In the genomic region with DNA sequence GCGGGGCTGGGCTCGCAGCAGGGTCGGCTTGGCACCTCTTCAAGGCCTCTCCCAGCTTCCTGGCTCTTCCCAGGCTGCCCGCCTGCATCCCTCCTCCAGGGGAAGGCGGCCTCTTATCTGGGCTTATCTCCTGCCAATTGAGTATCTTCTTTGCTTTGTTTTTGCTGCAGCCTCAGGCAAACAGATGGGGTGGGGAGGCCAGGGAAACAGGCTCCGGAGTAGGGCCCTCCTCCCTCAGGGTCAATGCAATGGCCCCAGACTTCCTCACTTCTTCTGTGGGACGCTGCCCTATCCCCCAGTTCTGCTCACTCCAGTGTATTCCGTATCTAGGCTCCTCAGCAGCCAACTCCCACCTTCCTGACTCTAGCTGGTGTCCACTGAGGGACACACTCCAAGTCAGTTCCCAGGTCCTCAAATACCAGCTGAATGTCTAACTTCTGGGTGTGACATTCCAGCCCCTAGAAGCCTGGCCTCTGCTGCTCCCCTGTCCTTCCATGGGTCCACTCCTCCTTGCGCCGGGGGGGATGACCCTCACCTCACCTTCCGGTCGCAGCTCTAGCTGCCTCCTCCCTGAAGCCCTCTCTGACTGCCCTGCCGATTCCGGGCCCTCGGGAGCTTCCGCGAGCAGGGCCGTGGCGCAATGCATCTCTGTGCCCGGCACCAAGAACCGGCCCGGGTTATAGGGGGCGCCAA, we compare ENCODE assay signal across 8 cellular contexts. TPM values are rescaled to one million over a fixed set of nuclear protein-coding genes. Genes with fewer than 3 reads are reported as not detected.
A peak's percentile ranks its signal among the peaks of the same experiment; 100 is the strongest.
DNase-seq lines count a peak whose midpoint lies in the region; TF ChIP-seq lines count a peak whose summit lies in the region.

No MANE protein-coding gene starts in this region.

- H3K36me3 ChIP-seq in GM06990 (ENCODE audit: control insufficient read depth, insufficient read depth, low read length) (peaks cover 2% of the 10 kb centered on the region), neuron (ENCODE audit: insufficient read depth, low read length) (peaks cover 7% of the 10 kb centered on the region)

- H2AFZ ChIP-seq in neuron (ENCODE audit: low read depth, low read length), result peak overlapping the region; percentile 46

- peak; percentile 72 for DNase-seq in GM06990 (ENCODE audit: extremely low read depth, insufficient read length)
- DNase-seq in H4 (ENCODE audit: low spot score), result peak; percentile 66
- peak; percentile 73 for DNase-seq in NB4 (ENCODE audit: low read depth)
- DNase-seq in activated CD4-positive, alpha-beta T cell treated with anti-CD3 and anti-CD28 coated beads, Interleukin-2, amount 50 U/mL, for 48 hours, result peak; percentile 56 to 60
- DNase-seq in fibroblast of villous mesenchyme (ENCODE audit: low read depth), result peak; percentile 88
- DNase-seq in NCI-H2081 treated with DMSO at 0.1 percent for 48 hours (lab: John Stamatoyannopoulos, UW), result no peak
- DNase-seq in effector CD4-positive, alpha-beta T cell, result no peak

- TF ChIP-seq POLR2A in NB4 (IDR thresholded peaks at IDR 0.05; ENCODE audit: extremely low read depth, insufficient read length), result peak; percentile 7

- peaks cover 23% of the 10 kb centered on the region for H3K4me1 ChIP-seq in neuron (ENCODE audit: insufficient read depth, low read length)

- no peaks in the 10 kb centered on the region for H3K27me3 ChIP-seq in GM06990 (replicated peaks; ENCODE audit: control insufficient read depth, insufficient read depth, low read length)
- no peaks in the 10 kb centered on the region for H3K27me3 ChIP-seq in neuron (ENCODE audit: insufficient read depth, low read length)

- H3K9me3 ChIP-seq in neuron (ENCODE audit: low read length), result no peaks in the 10 kb centered on the region

- no peak for TF ChIP-seq CTCF in GM06990 (IDR thresholded peaks at IDR 0.05; ENCODE audit: insufficient read depth, low read length, poor library complexity, severe bottlenecking)
- TF ChIP-seq CTCF in NB4 (IDR thresholded peaks at IDR 0.05; ENCODE audit: low read depth, low read length), result no peak
- TF ChIP-seq CTCF in fibroblast of villous mesenchyme (IDR thresholded peaks at IDR 0.05; ENCODE audit: insufficient read depth, low read depth, low read length), result peak; percentile 2

- H3K4me3 ChIP-seq in GM06990 (replicated peaks; ENCODE audit: low read depth, low read length) (peak overlapping the region; percentile 65), NB4 (ENCODE audit: low read depth, low read length) (peak overlapping the region; percentile 72), fibroblast of villous mesenchyme (ENCODE audit: low read depth, low read length) (peak overlapping the region; percentile 76), neuron (ENCODE audit: low read length) (peak overlapping the region; percentile 50)

RNA-seq across cellular contexts. Expression of gene BAD, which starts 15.6 kb away (rescaled TPM):
- total RNA-seq in H4 (2014; rRNA removed; shearing (Covaris generic)), result 86.4 and 90.5 TPM in 2 replicates
- total RNA-seq in fibroblast of villous mesenchyme, result 64.3 and 86.7 TPM in 2 replicates

RNA-seq across cellular contexts. Expression of gene GPR137, which starts 16.8 kb away (rescaled TPM):
- 20.9 and 23.7 TPM in 2 replicates for total RNA-seq in H4 (2014; rRNA removed; shearing (Covaris generic))
- 10.6 and 10.8 TPM in 2 replicates for total RNA-seq in fibroblast of villous mesenchyme

RNA-seq across cellular contexts. Expression of gene PLCB3, which starts 17.5 kb away (rescaled TPM):
- total RNA-seq in H4 (2014; rRNA removed; shearing (Covaris generic)), result 10.8 and 12.6 TPM in 2 replicates
- total RNA-seq in fibroblast of villous mesenchyme, result 53.8 and 66.5 TPM in 2 replicates

RNA-seq across cellular contexts. Expression of gene PPP1R14B, which starts 22.1 kb away (rescaled TPM):
- 242 and 321 TPM in 2 replicates for total RNA-seq in H4 (2014; rRNA removed; shearing (Covaris generic))
- 155 and 175 TPM in 2 replicates for total RNA-seq in fibroblast of villous mesenchyme

RNA-seq across cellular contexts. Expression of gene KCNK4, which starts 22.3 kb away (rescaled TPM):
- total RNA-seq in H4 (2014; rRNA removed; shearing (Covaris generic)), result not detected in 2 replicates
- under 0.01 TPM in 1 of 2 replicates, not detected in the other for total RNA-seq in fibroblast of villous mesenchyme

Comparison
In these comparisons a context has a peak if more than half of its experiments do, and no peak if none do; other contexts are left out.
1. DNase-seq: peak in GM06990 (single experiment), H4 (single experiment), NB4 (single experiment), activated CD4-positive, alpha-beta T cell treated with anti-CD3 and anti-CD28 coated beads, Interleukin-2, amount 50 U/mL, for 48 hours (2 of 2) and fibroblast of villous mesenchyme (single experiment); none in NCI-H2081 treated with DMSO at 0.1 percent for 48 hours (single experiment) and effector CD4-positive, alpha-beta T cell (single experiment).
2. Peak in every context shown above with its lines, with median percentiles within 50 percentile points of each other: H3K4me3 ChIP-seq.